In genomic region chr13:112983042-112983305, GRCh38 we compare ENCODE assay signal across 1 cellular context.
TF ChIP-seq lines count a peak whose summit lies in the region.

No MANE protein-coding gene starts in this region.

TF ChIP-seq in H1, 55 proteins besides CTCF, POLR2A, EP300 and RAD21 (continued from another document):
- TF ChIP-seq, protein P1, sequence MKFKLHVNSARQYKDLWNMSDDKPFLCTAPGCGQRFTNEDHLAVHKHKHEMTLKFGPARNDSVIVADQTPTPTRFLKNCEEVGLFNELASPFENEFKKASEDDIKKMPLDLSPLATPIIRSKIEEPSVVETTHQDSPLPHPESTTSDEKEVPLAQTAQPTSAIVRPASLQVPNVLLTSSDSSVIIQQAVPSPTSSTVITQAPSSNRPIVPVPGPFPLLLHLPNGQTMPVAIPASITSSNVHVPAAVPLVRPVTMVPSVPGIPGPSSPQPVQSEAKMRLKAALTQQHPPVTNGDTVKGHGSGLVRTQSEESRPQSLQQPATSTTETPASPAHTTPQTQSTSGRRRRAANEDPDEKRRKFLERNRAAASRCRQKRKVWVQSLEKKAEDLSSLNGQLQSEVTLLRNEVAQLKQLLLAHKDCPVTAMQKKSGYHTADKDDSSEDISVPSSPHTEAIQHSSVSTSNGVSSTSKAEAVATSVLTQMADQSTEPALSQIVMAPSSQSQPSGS (IDR thresholded peaks at IDR 0.05; ENCODE audit: low read length), result no peak
- TF ChIP-seq RBBP5 (IDR thresholded peaks at IDR 0.05; ENCODE audit: borderline replicate concordance, low read depth, low read length) (no peak), POLR2AphosphoS5 (IDR thresholded peaks at IDR 0.05; ENCODE audit: low read depth, low read length) (no peak), NRF1 (IDR thresholded peaks at IDR 0.05; ENCODE audit: low read depth, low read length) (no peak), YY1 (IDR thresholded peaks at IDR 0.05; ENCODE audit: low read depth, low read length) (no peak), CREB1 (IDR thresholded peaks at IDR 0.05) (no peak), RNF2 (IDR thresholded peaks at IDR 0.05; ENCODE audit: borderline replicate concordance, low read depth, low read length, missing control alignments, poor library complexity, severe bottlenecking) (no peak)
- TF ChIP-seq, protein P2, sequence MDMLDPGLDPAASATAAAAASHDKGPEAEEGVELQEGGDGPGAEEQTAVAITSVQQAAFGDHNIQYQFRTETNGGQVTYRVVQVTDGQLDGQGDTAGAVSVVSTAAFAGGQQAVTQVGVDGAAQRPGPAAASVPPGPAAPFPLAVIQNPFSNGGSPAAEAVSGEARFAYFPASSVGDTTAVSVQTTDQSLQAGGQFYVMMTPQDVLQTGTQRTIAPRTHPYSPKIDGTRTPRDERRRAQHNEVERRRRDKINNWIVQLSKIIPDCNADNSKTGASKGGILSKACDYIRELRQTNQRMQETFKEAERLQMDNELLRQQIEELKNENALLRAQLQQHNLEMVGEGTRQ (IDR thresholded peaks at IDR 0.05; ENCODE audit: low read length), result no peak
